2 cellular contexts compared by ENCODE assay signal in the genomic region with DNA sequence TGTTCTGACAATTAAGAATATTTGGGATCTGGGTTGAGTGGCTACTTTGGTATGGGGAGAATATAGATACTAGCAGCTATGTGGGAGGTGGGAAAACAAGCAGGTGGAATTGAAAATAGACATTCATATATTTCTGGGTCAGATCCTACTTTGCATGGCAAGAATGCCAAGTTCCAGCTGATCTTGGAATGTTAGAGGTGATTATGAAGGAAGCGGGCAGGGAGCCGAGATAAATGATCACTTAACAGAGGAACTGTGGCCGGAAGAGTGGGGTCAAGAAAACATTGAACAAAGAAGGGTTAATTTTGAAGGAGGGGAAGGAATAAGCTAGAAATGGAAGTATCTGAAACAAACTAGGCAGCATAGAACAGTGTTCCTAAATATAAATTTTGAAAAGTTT.
TF ChIP-seq lines count a peak whose summit lies in the region.

No MANE protein-coding gene starts in this region.

TF ChIP-seq in HepG2, 621 proteins besides CTCF, POLR2A, EP300 and RAD21:
- 0 out of 2 replicates have a peak, but pooled peaks have one; percentile 13 for TF ChIP-seq ATF1 (CRISPR knock-in tag; IDR thresholded peaks at IDR 0.05)
- no peak for TF ChIP-seq ZNF263 (CRISPR knock-in tag; IDR thresholded peaks at IDR 0.05)
TF ChIP-seq in HepG2: peak in this region for 1.

TF ChIP-seq in liver, 16 proteins besides CTCF, POLR2A, EP300 and RAD21:
- peak; percentile 33 for TF ChIP-seq NR2F2 (IDR thresholded peaks at IDR 0.05)
- TF ChIP-seq, protein P1, sequence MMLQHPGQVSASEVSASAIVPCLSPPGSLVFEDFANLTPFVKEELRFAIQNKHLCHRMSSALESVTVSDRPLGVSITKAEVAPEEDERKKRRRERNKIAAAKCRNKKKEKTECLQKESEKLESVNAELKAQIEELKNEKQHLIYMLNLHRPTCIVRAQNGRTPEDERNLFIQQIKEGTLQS (IDR thresholded peaks at IDR 0.05) = no peak
